In genomic region chr7:74656911-74657691, GRCh38 we compare ENCODE assay signal across 8 cellular contexts.
DNase-seq lines count a peak whose midpoint lies in the region; ATAC-seq and TF ChIP-seq lines count a peak whose summit lies in the region.

No MANE protein-coding gene starts in this region.

- ATAC-seq in GM19023 (IDR thresholded peaks at IDR 0.05; ENCODE audit: unreplicated experiment): peak; percentile 56
- ATAC-seq in HG03196 (IDR thresholded peaks at IDR 0.05; ENCODE audit: unreplicated experiment): peak; percentile 61

- DNase-seq in AG10803 (ENCODE audit: low read depth) (peak; percentile 95), NCI-H226 (peak; percentile 93), islet precursor cell (peak; percentile 98)
- DNase-seq in activated CD4-positive, CD25-positive, alpha-beta regulatory T cell (lab: John Stamatoyannopoulos, UW): peak; percentile 95 to 97 (median 96)
- DNase-seq in central memory CD4-positive, alpha-beta T cell: peak; percentile 96
- peak; percentile 96 to 98 for DNase-seq in stimulated activated CD4-positive, alpha-beta T cell treated with anti-CD3 and anti-CD28 coated beads, Interleukin-12 subunit alpha, Interleukin-12 subunit beta, amount 100 ng/mL, for 24 hours (ENCODE audit: low read depth in 2 of 2)

- peak; percentile 19; the same call in 1 of the 2 replicates for TF ChIP-seq CTCF in AG10803 (conservative IDR thresholded peaks at IDR 0.05; ENCODE audit: low read length)

- peak overlapping the region; percentile 80 for H3K4me3 ChIP-seq in AG10803 (ENCODE audit: low read length)

Comparison
In these comparisons a context has a peak if more than half of its experiments do, and no peak if none do; other contexts are left out.
1. Peak in every context shown above with its lines: DNase-seq, ATAC-seq and H3K4me3 ChIP-seq.